Comparison of ENCODE assay signal across 1 cellular context in genomic region chr1:156746716-156747631, GRCh38.
A peak's percentile ranks its signal among the peaks of the same experiment; 100 is the strongest.
TF ChIP-seq lines count a peak whose summit lies in the region.

No MANE protein-coding gene starts in this region.

TF ChIP-seq in K562, 482 proteins besides CTCF, POLR2A, EP300 and RAD21 (continued from another document and continues in another):
- TF ChIP-seq NKRF (IDR thresholded peaks at IDR 0.05; ENCODE audit: borderline replicate concordance) = peak; percentile 76
- TF ChIP-seq MXI1 (IDR thresholded peaks at IDR 0.05; ENCODE audit: low read depth, low read length) = peak; percentile 85
- TF ChIP-seq ZNF23 (CRISPR knock-in tag; IDR thresholded peaks at IDR 0.05) = no peak
- TF ChIP-seq MNT (conservative IDR thresholded peaks at IDR 0.05) = peak; percentile 50 to 73; a peak in 3 of 4 replicates
- TF ChIP-seq DIDO1 (tag; IDR thresholded peaks at IDR 0.05; ENCODE audit: low read depth) = no peak
- peak; percentile 41 for TF ChIP-seq SAP30 (IDR thresholded peaks at IDR 0.05; ENCODE audit: borderline replicate concordance, insufficient read depth, low read depth, low read length, poor library complexity, severe bottlenecking)
- no peak for TF ChIP-seq MBD1 (CRISPR knock-in tag; IDR thresholded peaks at IDR 0.05)
- peak; percentile 44; the same call in 1 of the 2 replicates for TF ChIP-seq PHF8 (IDR thresholded peaks at IDR 0.05; ENCODE audit: borderline replicate concordance, low read length)
- TF ChIP-seq TEAD4 (IDR thresholded peaks at IDR 0.05; ENCODE audit: low read length) = peak; percentile 48
- TF ChIP-seq TEAD4 (CRISPR knock-in tag; IDR thresholded peaks at IDR 0.05; ENCODE audit: borderline replicate concordance) = no peak
- TF ChIP-seq ATF4 (CRISPR knock-in tag; IDR thresholded peaks at IDR 0.05) = 0 out of 2 replicates have a peak, but pooled peaks have one; percentile 24
- TF ChIP-seq E2F3 (CRISPR knock-in tag; IDR thresholded peaks at IDR 0.05) = peak; percentile 70; the same call in 1 of the 2 replicates
- peak; percentile 63; the same call in 1 of the 2 replicates for TF ChIP-seq ZNF395 (CRISPR knock-in tag; IDR thresholded peaks at IDR 0.05)
- no peak for TF ChIP-seq TOE1 (IDR thresholded peaks at IDR 0.05; ENCODE audit: borderline replicate concordance)
- no peak for TF ChIP-seq TOE1 (CRISPR knock-in tag; IDR thresholded peaks at IDR 0.05; ENCODE audit: borderline replicate concordance, low read depth)
- no peak for TF ChIP-seq HDAC3 (IDR thresholded peaks at IDR 0.05; ENCODE audit: borderline replicate concordance, partially characterized antibody)
- TF ChIP-seq EP400 (IDR thresholded peaks at IDR 0.05) = peak; percentile 64
- no peak for TF ChIP-seq NR2F6 (CRISPR knock-in tag; IDR thresholded peaks at IDR 0.05)
- no peak for TF ChIP-seq ZNF79 (CRISPR knock-in tag; IDR thresholded peaks at IDR 0.05; ENCODE audit: low read depth)
- TF ChIP-seq REST (CRISPR knock-in tag; IDR thresholded peaks at IDR 0.05; ENCODE audit: low read depth) = no peak
- TF ChIP-seq SFPQ (IDR thresholded peaks at IDR 0.05; ENCODE audit: low read depth, low read length) = no peak
- 0 out of 2 replicates have a peak, but pooled peaks have one; percentile 45 for TF ChIP-seq GABPA (tag; conservative IDR thresholded peaks at IDR 0.05; ENCODE audit: low read depth)
- TF ChIP-seq RBM14 (IDR thresholded peaks at IDR 0.05; ENCODE audit: borderline replicate concordance, insufficient read depth, low read depth, low read length) = no peak
- TF ChIP-seq ZBTB2 (IDR thresholded peaks at IDR 0.05) = no peak; the same call in 1 of the 2 replicates
- TF ChIP-seq RBM39 (optimal IDR thresholded peaks at IDR 0.05; ENCODE audit: low read depth, low read length) = no peak
- TF ChIP-seq HDAC1 (IDR thresholded peaks at IDR 0.05) = peak in 1 of 2 experiments; percentile 44; a peak in 2 of 4 replicates
- no peak for TF ChIP-seq NR0B1 (IDR thresholded peaks at IDR 0.05; ENCODE audit: partially characterized antibody)
- TF ChIP-seq POLR3G (IDR thresholded peaks at IDR 0.05; ENCODE audit: extremely low read depth, insufficient read length, insufficient replicate concordance) = no peak
- TF ChIP-seq BMI1 (IDR thresholded peaks at IDR 0.05; ENCODE audit: low read length) = peak; percentile 84
- peak; percentile 48 for TF ChIP-seq TAF1 (IDR thresholded peaks at IDR 0.05; ENCODE audit: control insufficient read depth, extremely low read depth, insufficient read depth, low read length, severe bottlenecking)
- no peak for TF ChIP-seq ZFP91 (CRISPR knock-in tag; IDR thresholded peaks at IDR 0.05)
- no peak for TF ChIP-seq RCOR1 (IDR thresholded peaks at IDR 0.05; ENCODE audit: borderline replicate concordance in 1 of 2, low read depth in 2 of 2, low read length in 2 of 2)
- no peak for TF ChIP-seq ZNF311 (CRISPR knock-in tag; IDR thresholded peaks at IDR 0.05)
- TF ChIP-seq ZBTB43 (CRISPR knock-in tag; IDR thresholded peaks at IDR 0.05) = no peak
- TF ChIP-seq SMC3 (conservative IDR thresholded peaks at IDR 0.05; ENCODE audit: insufficient read depth, low read depth, low read length) = no peak
